ENCODE assay signal across 36 cellular contexts in genomic region chr9:17535176-17535575, GRCh38. TPM values are rescaled to one million over a fixed set of nuclear protein-coding genes. Genes with fewer than 3 reads are reported as not detected.
"Had no signal": no experiment of that assay in that cellular context is flagged by ENCODE, and none has a peak within 500 bp of the region (broad histone marks: within the 10 kb centered on the region; RNA-seq: fewer than 3 reads in every experiment).

No MANE protein-coding gene starts in this region.

- H3K4me3 ChIP-seq: MG63 had no signal

- DNase-seq: Karpas-422, Kasumi-1, MG63, MM.1S, MV-4-11, NCI-H1048, NCI-H1092, NCI-H1092 treated with DMSO at 0.1 percent for 48 hours, NCI-H1105, NCI-H1105 treated with DMSO at 0.1 percent for 48 hours, NCI-H1417, NCI-H1417 treated with DMSO at 0.1 percent for 48 hours, NCI-H1436, NCI-H1436 treated with DMSO at 0.1 percent for 48 hours, NCI-H146, NCI-H1694, NCI-H1694 treated with DMSO at 0.1 percent for 48 hours, NCI-H187, NCI-H187 treated with DMSO at 0.1 percent for 48 hours, NCI-H1930, NCI-H2029, NCI-H2029 treated with DMSO at 0.1 percent for 48 hours, NCI-H2081, NCI-H2081 treated with DMSO at 0.1 percent for 48 hours, NCI-H2107, NCI-H2171, NCI-H2171 treated with DMSO at 0.1 percent for 48 hours, NCI-H2227 treated with DMSO at 0.1 percent for 48 hours, NCI-H226, NCI-H345, NCI-H446, NCI-H446 treated with DMSO at 0.1 percent for 48 hours, NCI-H510A had no signal

- H3K36me3 ChIP-seq: MG63 had no signal

- H3K9me3 ChIP-seq: MG63 had no signal

- H3K27ac ChIP-seq: KMS-11 had no signal

RNA-seq across cellular contexts. Expression of gene SH3GL2, which starts 43.7 kb away (rescaled TPM):
- total RNA-seq: LHCN-M2, MCF 10A had no signal
